ENCODE assay signal across 9 cellular contexts in the genomic region with DNA sequence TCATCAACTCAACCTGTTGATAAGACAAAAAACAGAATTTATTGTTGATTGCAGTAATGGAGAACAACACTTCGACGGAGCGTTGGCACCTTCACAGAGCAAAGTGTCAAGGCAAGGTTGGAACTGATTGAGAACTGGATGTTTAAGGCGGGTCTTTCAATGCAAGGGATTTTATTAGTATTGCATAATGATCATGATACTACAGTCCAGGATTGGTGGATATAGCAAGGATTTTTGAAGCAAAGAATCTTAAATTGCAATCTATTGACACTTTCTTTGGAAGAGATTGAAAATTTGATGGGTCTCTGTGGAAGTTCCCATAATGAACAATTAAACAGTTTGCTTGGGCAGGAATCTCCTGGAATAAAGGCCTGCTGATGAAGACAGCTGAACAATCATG. TPM values are rescaled to one million over a fixed set of nuclear protein-coding genes. Genes with fewer than 3 reads are reported as not detected.
DNase-seq lines count a peak whose midpoint lies in the region; ATAC-seq and TF ChIP-seq lines count a peak whose summit lies in the region.
"Had no signal": no experiment of that assay in that cellular context is flagged by ENCODE, and none has a peak within 500 bp of the region (broad histone marks: within the 10 kb centered on the region; RNA-seq: fewer than 3 reads in every experiment).

No MANE protein-coding gene starts in this region.

- H3K27ac Mint-ChIP-seq in activated CD4-positive, alpha-beta T cell treated with anti-CD3 and anti-CD28 coated beads for 36 hours, result no peak overlapping the region
- H3K27ac Mint-ChIP-seq in activated CD8-positive, alpha-beta T cell treated with anti-CD3 and anti-CD28 coated beads for 36 hours, result no peak overlapping the region

- no peak for TF ChIP-seq CTCF in activated CD8-positive, alpha-beta T cell treated with anti-CD3 and anti-CD28 coated beads for 36 hours (IDR thresholded peaks at IDR 0.05)
- TF ChIP-seq CTCF in smooth muscle cell (IDR thresholded peaks at IDR 0.05; ENCODE audit: borderline replicate concordance, insufficient read depth, poor library complexity, severe bottlenecking) (no peak), A673 (conservative IDR thresholded peaks at IDR 0.05; ENCODE audit: low read depth, low read length) (no peak)

- no peaks in the 10 kb centered on the region for H3K27me3 ChIP-seq in iPS-18a (ENCODE audit: control insufficient read depth, insufficient read depth, low read length)
- H3K27me3 ChIP-seq in smooth muscle cell (ENCODE audit: low read depth), result no peaks in the 10 kb centered on the region
- no peaks in the 10 kb centered on the region for H3K27me3 ChIP-seq in A673 (replicated peaks; ENCODE audit: insufficient read depth, low read depth, low read length, poor library complexity)

- H3K4me1 ChIP-seq in iPS-18a (ENCODE audit: control insufficient read depth, low read depth, low read length), result no peaks in the 10 kb centered on the region
- H3K4me1 ChIP-seq in smooth muscle cell (ENCODE audit: low read depth), result peaks cover 9% of the 10 kb centered on the region
- H3K4me1 ChIP-seq in A673 (ENCODE audit: insufficient read depth, low read length, poor library complexity, severe bottlenecking), result peaks cover 7% of the 10 kb centered on the region

- no peak for DNase-seq in activated CD4-positive, alpha-beta T cell treated with anti-CD3 and anti-CD28 coated beads for 36 hours
- no peak for DNase-seq in activated CD4-positive, alpha-beta T cell treated with anti-CD3 and anti-CD28 coated beads for 1 hour
- no peak for DNase-seq in activated CD8-positive, alpha-beta T cell treated with anti-CD3 and anti-CD28 coated beads for 36 hours
- DNase-seq in smooth muscle cell (lab: John Stamatoyannopoulos, UW; ENCODE audit: unreplicated experiment) (no peak), G401 (ENCODE audit: low spot score) (no peak), retina (no peak), A673 (ENCODE audit: low spot score) (no peak)

- peaks cover 26% of the 10 kb centered on the region for H3K36me3 Mint-ChIP-seq in activated CD4-positive, alpha-beta T cell treated with anti-CD3 and anti-CD28 coated beads for 36 hours (ENCODE audit: low read depth)
- H3K36me3 Mint-ChIP-seq in activated CD8-positive, alpha-beta T cell treated with anti-CD3 and anti-CD28 coated beads for 36 hours (ENCODE audit: low read depth), result peaks cover 18% of the 10 kb centered on the region

- WGBS in smooth muscle cell (ENCODE audit: low lambda C conversion rate), result 92% methylated on average over 4 of the region's 4 CpGs

- H4K20me1 ChIP-seq in smooth muscle cell (ENCODE audit: low read depth), result no peaks in the 10 kb centered on the region

- H3K4me2 ChIP-seq in smooth muscle cell, result peak overlapping the region; percentile 84

- H3K9me3 ChIP-seq in iPS-18a (ENCODE audit: control insufficient read depth, low read depth, low read length), result peaks cover 18% of the 10 kb centered on the region
- H3K9me3 ChIP-seq in smooth muscle cell (replicated peaks; ENCODE audit: low read depth), result no peaks in the 10 kb centered on the region
- no peaks in the 10 kb centered on the region for H3K9me3 ChIP-seq in A673 (ENCODE audit: low read depth, low read length, poor library complexity, severe bottlenecking)

- peaks cover 12% of the 10 kb centered on the region for H3K4me1 Mint-ChIP-seq in activated CD4-positive, alpha-beta T cell treated with anti-CD3 and anti-CD28 coated beads for 36 hours
- H3K4me1 Mint-ChIP-seq in activated CD8-positive, alpha-beta T cell treated with anti-CD3 and anti-CD28 coated beads for 36 hours (ENCODE audit: low read depth), result peaks cover 20% of the 10 kb centered on the region

- peak overlapping the region; percentile 71 for H2AFZ ChIP-seq in smooth muscle cell (ENCODE audit: low read depth)

- no peak overlapping the region for H3K9ac ChIP-seq in iPS-18a (ENCODE audit: low read length)
- no peak overlapping the region for H3K9ac ChIP-seq in smooth muscle cell (ENCODE audit: low read depth)

- H3K4me3 Mint-ChIP-seq in activated CD4-positive, alpha-beta T cell treated with anti-CD3 and anti-CD28 coated beads for 36 hours, result peak overlapping the region; percentile 83
- H3K4me3 Mint-ChIP-seq in activated CD8-positive, alpha-beta T cell treated with anti-CD3 and anti-CD28 coated beads for 36 hours, result peak overlapping the region; percentile 83

- H3K9me3 Mint-ChIP-seq in activated CD4-positive, alpha-beta T cell treated with anti-CD3 and anti-CD28 coated beads for 36 hours (ENCODE audit: low read depth), result peaks cover 9% of the 10 kb centered on the region
- peaks cover 18% of the 10 kb centered on the region for H3K9me3 Mint-ChIP-seq in activated CD8-positive, alpha-beta T cell treated with anti-CD3 and anti-CD28 coated beads for 36 hours

- in situ Hi-C loops in G401 (cut with HindIII; ENCODE audit: low sequenced_read_pairs), result no loop called here

- no peaks in the 10 kb centered on the region for H3K79me2 ChIP-seq in smooth muscle cell (ENCODE audit: low read depth)

- H3K36me3 ChIP-seq in iPS-18a (ENCODE audit: control insufficient read depth, low read depth, low read length) (no peaks in the 10 kb centered on the region), smooth muscle cell (ENCODE audit: low read depth) (no peaks in the 10 kb centered on the region), A673 (ENCODE audit: insufficient read depth, low read length, poor library complexity, severe bottlenecking) (peaks cover 10% of the 10 kb centered on the region)

- H3K27ac ChIP-seq in iPS-18a (ENCODE audit: low read length) (no peak overlapping the region), smooth muscle cell (ENCODE audit: low read depth) (no peak overlapping the region), A673 (ENCODE audit: low read depth, low read length, poor library complexity, severe bottlenecking) (no peak overlapping the region)

- CTCF ChIA-PET in activated CD4-positive, alpha-beta T cell treated with anti-CD3 and anti-CD28 coated beads for 36 hours (lab: Charles Lee), result interaction anchor here (1.3 kb wide), 1 partner anchor 98 kb away, joined by 4 read pairs; no protein-coding TSS in a partner anchor
- CTCF ChIA-PET in activated CD8-positive, alpha-beta T cell treated with anti-CD3 and anti-CD28 coated beads for 36 hours (lab: Charles Lee), result interaction anchor here (1.1 kb wide), 1 partner anchor 211 kb away, joined by 4 read pairs; no protein-coding TSS in a partner anchor
- CTCF ChIA-PET in A673 (lab: Charles Lee), result no interaction called here

- POLR2A ChIA-PET in activated CD4-positive, alpha-beta T cell treated with anti-CD3 and anti-CD28 coated beads for 36 hours (lab: Charles Lee), result interaction anchor here (0.6 kb wide), 1 partner anchor 141 kb away, joined by 3 read pairs; a partner anchor contains a TSS
- POLR2A ChIA-PET in activated CD8-positive, alpha-beta T cell treated with anti-CD3 and anti-CD28 coated beads for 36 hours (lab: Charles Lee), result no interaction called here
- POLR2A ChIA-PET in A673 (lab: Charles Lee; ENCODE audit: low non-redundant PET), result no interaction called here

- peaks cover 5% of the 10 kb centered on the region for H3F3A ChIP-seq in smooth muscle cell (ENCODE audit: low read depth)

- intact Hi-C loops in activated CD4-positive, alpha-beta T cell treated with anti-CD3 and anti-CD28 coated beads for 36 hours (cut with DNase I, micrococcal nuclease), result loop anchor here (1.0 to 2.0 kb wide), 11 partner anchors 93 to 370 kb away; a partner anchor contains a TSS
- intact Hi-C loops in activated CD8-positive, alpha-beta T cell treated with anti-CD3 and anti-CD28 coated beads for 36 hours (cut with micrococcal nuclease), result loop anchor here (10.0 kb wide), 1 partner anchor 91 kb away; a partner anchor contains a TSS
- intact Hi-C loops in A673 (cut with micrococcal nuclease; ENCODE audit: unreplicated experiment), result no loop called here

- BruUV-seq in A673 (replicated peaks; lab: Mats Ljungman, UMichigan), result no TSS peak

- H3K27me3 Mint-ChIP-seq in activated CD4-positive, alpha-beta T cell treated with anti-CD3 and anti-CD28 coated beads for 36 hours, result no peaks in the 10 kb centered on the region
- peaks cover 3% of the 10 kb centered on the region for H3K27me3 Mint-ChIP-seq in activated CD8-positive, alpha-beta T cell treated with anti-CD3 and anti-CD28 coated beads for 36 hours

- ATAC-seq in activated CD4-positive, alpha-beta T cell treated with anti-CD3 and anti-CD28 coated beads for 36 hours, result no peak
- no peak for ATAC-seq in activated CD8-positive, alpha-beta T cell treated with anti-CD3 and anti-CD28 coated beads for 36 hours

- peak overlapping the region; percentile 74 for H3K4me3 ChIP-seq in iPS-18a (ENCODE audit: low read length)
- peak overlapping the region; percentile 61 for H3K4me3 ChIP-seq in smooth muscle cell
- no peak overlapping the region for H3K4me3 ChIP-seq in A673 (ENCODE audit: low read depth, low read length, poor library complexity, severe bottlenecking)

RNA-seq across cellular contexts. Expression of a gene that starts 0.6 kb away (rescaled TPM):
- 1 to 10 TPM; 2.1 to 2.7 TPM for total RNA-seq in activated CD4-positive, alpha-beta T cell treated with anti-CD3 and anti-CD28 coated beads for 36 hours
- total RNA-seq in activated CD8-positive, alpha-beta T cell treated with anti-CD3 and anti-CD28 coated beads for 36 hours, result 1 to 10 TPM; 2.7 to 3.6 TPM
- total RNA-seq in smooth muscle cell (0.85 and 5.5 TPM in 2 replicates), A673 (2021) (9.9 and 10.0 TPM in 2 replicates)
- 1.3 and 1.5 TPM in 2 replicates for polyA plus RNA-seq in smooth muscle cell
- total RNA-seq in G401 (2014; rRNA removed; shearing (Covaris generic)), result 4.2 and 8.6 TPM in 2 replicates

RNA-seq across cellular contexts. Expression of a gene that starts 45.8 kb away (rescaled TPM):
- under 1 TPM; 0.26 to 0.34 TPM for total RNA-seq in activated CD4-positive, alpha-beta T cell treated with anti-CD3 and anti-CD28 coated beads for 36 hours
- total RNA-seq in activated CD8-positive, alpha-beta T cell treated with anti-CD3 and anti-CD28 coated beads for 36 hours, result under 1 TPM; 0.20 to 0.43 TPM
- total RNA-seq in smooth muscle cell (1.6 TPM in 1 of 2 replicates, not detected in the other), A673 (2021) (1.1 and 1.2 TPM in 2 replicates)
- 0.72 and 0.86 TPM in 2 replicates for polyA plus RNA-seq in smooth muscle cell
- not detected in 2 replicates for total RNA-seq in G401 (2014; rRNA removed; shearing (Covaris generic))
- total RNA-seq: esophagus mucosa had no signal

RNA-seq across cellular contexts. Expression of a gene that starts 51.0 kb away (rescaled TPM):
- total RNA-seq in activated CD4-positive, alpha-beta T cell treated with anti-CD3 and anti-CD28 coated beads for 36 hours, result under 1 TPM; 0.12 to 0.14 TPM
- under 1 TPM in 1 of 2 experiments, not detected in 1; 0.11 TPM for total RNA-seq in activated CD8-positive, alpha-beta T cell treated with anti-CD3 and anti-CD28 coated beads for 36 hours
- 6.9 and 7.8 TPM in 2 replicates for total RNA-seq in smooth muscle cell
- 2.0 and 2.2 TPM in 2 replicates for polyA plus RNA-seq in smooth muscle cell
- total RNA-seq in G401 (2014; rRNA removed; shearing (Covaris generic)), result 0.81 and 1.2 TPM in 2 replicates
- 7.8 and 8.2 TPM in 2 replicates for total RNA-seq in A673 (2021)
